ENCODE assay signal across 16 cellular contexts in genomic region chr6:165858571-165858970, GRCh38.
DNase-seq lines count a peak whose midpoint lies in the region; ATAC-seq, FAIRE-seq and TF ChIP-seq lines count a peak whose summit lies in the region.
"Had no signal": no experiment of that assay in that cellular context is flagged by ENCODE, and none has a peak within 500 bp of the region (broad histone marks: within the 10 kb centered on the region; RNA-seq: fewer than 3 reads in every experiment).

No MANE protein-coding gene starts in this region.

- TF ChIP-seq EP300 in A549 (IDR thresholded peaks at IDR 0.05), result no peak

- H3K4me2 ChIP-seq in A549, result peak overlapping the region; percentile 0; the same call in 1 of the 3 replicates
- no peak overlapping the region for H3K4me2 ChIP-seq in HCT116 (ENCODE audit: low read length)

- no peaks in the 10 kb centered on the region for H3K27me3 ChIP-seq in HCT116 (ENCODE audit: insufficient read depth, low read length)
- H3K27me3 ChIP-seq: SJCRH30 had no signal

- H3K27ac ChIP-seq in A549, result peak overlapping the region in 1 of 2 experiments; percentile 46; a peak in 1 of 6 replicates
- no peak overlapping the region for H3K27ac ChIP-seq in HCT116 (ENCODE audit: low read depth, low read length)
- H3K27ac ChIP-seq: adrenal gland, colonic mucosa, SJCRH30 had no signal

- no TSS peak for BruUV-seq in HCT116 (replicated peaks; lab: Mats Ljungman, UMichigan)

- intact Hi-C loops in HCT116 (cut with micrococcal nuclease), result no loop called here

- no peak overlapping the region for H3K4me3 ChIP-seq in A549
- H3K4me3 ChIP-seq in HCT116 (replicated peaks in 1 of 2; ENCODE audit: low read depth in 1 of 2, low read length in 2 of 2), result no peak overlapping the region
- H3K4me3 ChIP-seq in astrocyte of the spinal cord (ENCODE audit: low read depth, low read length), result no peak overlapping the region
- H3K4me3 ChIP-seq: adrenal gland, colonic mucosa, SJCRH30 had no signal

- no peaks in the 10 kb centered on the region for H4K20me1 ChIP-seq in HCT116 (ENCODE audit: insufficient read depth)

- H3K36me3 ChIP-seq in HCT116 (ENCODE audit: control insufficient read depth in 1 of 2, insufficient read depth in 2 of 2, low read length in 2 of 2), result no peaks in the 10 kb centered on the region
- H3K36me3 ChIP-seq: adrenal gland, colonic mucosa, SJCRH30 had no signal

- H3K9me3 ChIP-seq in A549, result no peaks in the 10 kb centered on the region
- H3K9me3 ChIP-seq in HCT116 (ENCODE audit: control insufficient read depth in 1 of 2, insufficient read depth in 1 of 2, low read depth in 1 of 2, low read length in 2 of 2), result no peaks in the 10 kb centered on the region
- H3K9me3 ChIP-seq: adrenal gland, colonic mucosa, SJCRH30 had no signal

- CTCF ChIA-PET in A549 (lab: Yijun Ruan, JAX), result interaction anchor here (0.7 to 1.8 kb wide), 4 partner anchors 8 to 239 kb away, joined by 3 to 5 read pairs (median 4); no protein-coding TSS in a partner anchor
- CTCF ChIA-PET in HCT116 (lab: Charles Lee), result interaction anchor here (1.2 to 1.4 kb wide), 2 partner anchors 8 to 419 kb away, joined by 6 to 7 read pairs; no protein-coding TSS in a partner anchor

- TF ChIP-seq POLR2A in A549 (IDR thresholded peaks at IDR 0.05; ENCODE audit: low read length), result no peak
- no peak for TF ChIP-seq POLR2A in HCT116 (IDR thresholded peaks at IDR 0.05; ENCODE audit: borderline replicate concordance, extremely low read depth, insufficient read depth, insufficient read length)

- TF ChIP-seq RAD21 in A549 (conservative IDR thresholded peaks at IDR 0.05 in 1 of 2, IDR thresholded peaks at IDR 0.05 in 1 of 2) (no peak), HCT116 (IDR thresholded peaks at IDR 0.05; ENCODE audit: low read depth) (no peak)

- RAD21 ChIA-PET in HCT116 (lab: Charles Lee; ENCODE audit: low non-redundant PET in 1 of 2, low total read pairs in 2 of 2, uncharacterized antibody in 2 of 2, unreplicated experiment in 2 of 2), result no interaction called here

- no peak overlapping the region for H2AFZ ChIP-seq in HCT116 (ENCODE audit: low read depth, low read length, poor library complexity, severe bottlenecking)

- peak; percentile 18 to 43 for DNase-seq in A549 (ENCODE audit: low read depth in 1 of 2, low spot score in 1 of 2)
- no peak for DNase-seq in HCT116 (ENCODE audit: low read depth, low spot score)
- DNase-seq in astrocyte of the spinal cord (ENCODE audit: low read depth, low spot score), result no peak
- peak; percentile 57 for DNase-seq in iPS-NIHi7 (ENCODE audit: extremely low spot score)
- no peak for DNase-seq in NCI-H774 (lab: John Stamatoyannopoulos, UW)
- DNase-seq in AG20443 (ENCODE audit: low spot score), result no peak
- DNase-seq: activated CD4-positive, alpha-beta T cell treated with anti-CD3 and anti-CD28 coated beads, Interleukin-2, amount 50 U/mL, for 4 hours; adrenal gland; AML-193; colonic mucosa; DMS79 treated with DMSO at 0.1 percent for 48 hours; occipital lobe; T-helper 9 cell had no signal

- POLR2A ChIA-PET in A549 (lab: Yijun Ruan, JAX), result no interaction called here
- POLR2A ChIA-PET in HCT116 (lab: Charles Lee), result no interaction called here

- TF ChIP-seq CTCF in A549 (IDR thresholded peaks at IDR 0.05) (0 out of 3 replicates have a peak, but pooled peaks have one; percentile 8), HCT116 (IDR thresholded peaks at IDR 0.05 in 2 of 3, conservative IDR thresholded peaks at IDR 0.05 in 1 of 3; ENCODE audit: borderline replicate concordance in 1 of 3, insufficient read depth in 1 of 3, low read depth in 2 of 3, low read length in 2 of 3) (0 out of 6 replicates have a peak, but pooled peaks of 2 of the 3 experiments have one; percentile 7 to 28), astrocyte of the spinal cord (IDR thresholded peaks at IDR 0.05; ENCODE audit: low read depth, low read length) (peak; percentile 24)

- in situ Hi-C loops in astrocyte of the spinal cord (cut with HindIII; ENCODE audit: low sequenced_read_pairs), result no loop called here

- no peaks in the 10 kb centered on the region for H3K9me2 ChIP-seq in HCT116 (ENCODE audit: insufficient read depth)

- ATAC-seq in A549 (peak; percentile 65 to 69; a peak in 4 of 6 replicates), HCT116 (no peak), HG02610 (IDR thresholded peaks at IDR 0.05; ENCODE audit: unreplicated experiment) (no peak), HG03378 (IDR thresholded peaks at IDR 0.05; ENCODE audit: unreplicated experiment) (no peak)

- WGBS in A549 (ENCODE audit: missing lambda C conversion rate), result 11% methylated on average over 1 of the region's 1 CpG

- peaks cover 33% of the 10 kb centered on the region for H3K4me1 ChIP-seq in A549
- H3K4me1 ChIP-seq in HCT116 (ENCODE audit: control insufficient read depth in 1 of 2, insufficient read depth in 2 of 2, low read length in 2 of 2), result no peaks in the 10 kb centered on the region
- H3K4me1 ChIP-seq: adrenal gland, colonic mucosa, SJCRH30 had no signal

- no peak for FAIRE-seq in A549 (lab: Jason Lieb, UNC)

- no peak overlapping the region for H3K9ac ChIP-seq in HCT116 (ENCODE audit: low read length)

- no peaks in the 10 kb centered on the region for H3K79me2 ChIP-seq in HCT116 (ENCODE audit: insufficient read depth, low read length)

TF ChIP-seq in A549, 52 proteins besides CTCF, POLR2A, EP300 and RAD21:
- TF ChIP-seq HOXA7 (CRISPR knock-in tag; IDR thresholded peaks at IDR 0.05), result no peak
- TF ChIP-seq MAZ (IDR thresholded peaks at IDR 0.05; ENCODE audit: borderline replicate concordance, low read depth, low read length), result no peak
- TF ChIP-seq MAX (IDR thresholded peaks at IDR 0.05), result no peak
- TF ChIP-seq RFX5 (IDR thresholded peaks at IDR 0.05), result no peak
- no peak for TF ChIP-seq JUN (IDR thresholded peaks at IDR 0.05)
- no peak for TF ChIP-seq HOXB5 (CRISPR knock-in tag; IDR thresholded peaks at IDR 0.05)
- no peak for TF ChIP-seq ATOH8 (CRISPR knock-in tag; IDR thresholded peaks at IDR 0.05; ENCODE audit: low read depth)
- TF ChIP-seq ELK1 (IDR thresholded peaks at IDR 0.05; ENCODE audit: low read depth, low read length), result no peak
- TF ChIP-seq KDM1A (IDR thresholded peaks at IDR 0.05; ENCODE audit: low read depth), result no peak
- TF ChIP-seq RCOR1 (IDR thresholded peaks at IDR 0.05; ENCODE audit: low read depth, low read length), result no peak
- TF ChIP-seq TFCP2L1 (CRISPR knock-in tag; IDR thresholded peaks at IDR 0.05), result no peak

TF ChIP-seq in HCT116, 20 proteins besides CTCF, POLR2A, EP300 and RAD21:
- TF ChIP-seq MAX (IDR thresholded peaks at IDR 0.05) (no peak), FOSL1 (IDR thresholded peaks at IDR 0.05; ENCODE audit: low read depth) (no peak), JUND (IDR thresholded peaks at IDR 0.05) (no peak), EZH2 (IDR thresholded peaks at IDR 0.05) (no peak), REST (IDR thresholded peaks at IDR 0.05; ENCODE audit: low read depth) (no peak), SP1 (IDR thresholded peaks at IDR 0.05; ENCODE audit: low read depth) (no peak), ZFX (IDR thresholded peaks at IDR 0.05) (no peak), SRF (IDR thresholded peaks at IDR 0.05; ENCODE audit: low read depth) (no peak)

Comparison
In these comparisons a context has a peak if more than half of its experiments do, and no peak if none do; other contexts are left out.
1. ATAC-seq: peak in A549 (2 of 2); none in HCT116 (single experiment), HG02610 (single experiment) and HG03378 (single experiment).
2. DNase-seq: peak in A549 (2 of 2) and iPS-NIHi7 (single experiment); none in HCT116 (single experiment), astrocyte of the spinal cord (single experiment), NCI-H774 (single experiment) and AG20443 (single experiment).
3. Of the 6 proteins assayed by ChIP-seq in both A549 and HCT116: peak only in A549: none; only in HCT116: none; in both: CTCF; in neither: 5.
4. Peak in every context shown above with its lines, with median percentiles within 50 percentile points of each other: CTCF ChIP-seq.